ENCODE assay signal across 24 cellular contexts in the genomic region with DNA sequence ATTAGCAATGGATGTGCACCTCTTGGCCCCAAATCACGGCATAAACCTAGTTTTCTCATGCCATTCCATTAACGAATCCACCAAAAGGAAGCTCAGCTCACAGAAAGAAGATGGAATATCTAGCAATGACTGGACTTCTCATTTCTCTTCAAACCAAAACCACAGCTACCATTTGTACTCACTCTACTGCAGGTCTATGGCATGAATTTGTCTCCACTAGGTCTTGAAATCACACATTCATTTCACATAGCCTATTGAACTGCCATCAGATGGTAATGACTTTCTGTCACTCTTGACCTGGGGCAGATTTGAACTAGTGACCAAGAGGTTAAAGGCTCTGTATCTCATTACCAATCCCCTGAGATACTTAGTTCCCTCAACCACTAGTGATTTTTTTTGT.
"Had no signal": no experiment of that assay in that cellular context is flagged by ENCODE, and none has a peak within 500 bp of the region (broad histone marks: within the 10 kb centered on the region; RNA-seq: fewer than 3 reads in every experiment).

No MANE protein-coding gene starts in this region.

- H3K27ac ChIP-seq: brain microvascular endothelial cell, cardiac muscle cell, SK-N-MC had no signal

- H3K9me3 Mint-ChIP-seq: activated B cell treated with CpG ODN at 0.5 μM for 24 hours; activated naive CD4-positive, alpha-beta T cell treated with anti-CD3 and anti-CD28 coated beads, Interleukin-2, amount 50 U/mL, for 24 hours; activated T-helper 2 cell treated with anti-CD3 and anti-CD28 coated beads, Interferon-gamma antibody, Interleukin-2, Interleukin-4, amounts not matched to agents 10 μg/mL and 5 μg/mL and 100 μg/mL, durations not matched to agents 14 hours and 24 hours and 36 hours; T-cell had no signal

- H3K27me3 ChIP-seq: brain microvascular endothelial cell, cardiac muscle cell had no signal

- FAIRE-seq: TTC549 had no signal

- H3K36me3 Mint-ChIP-seq: IgD-negative memory B cell had no signal

- H3K27me3 Mint-ChIP-seq: activated B cell treated with CpG ODN at 0.5 μM for 24 hours; activated naive CD4-positive, alpha-beta T cell treated with anti-CD3 and anti-CD28 coated beads, Interleukin-2, amount 50 U/mL, for 24 hours; IgD-negative memory B cell; T-cell had no signal

- ATAC-seq: Panc1, Right ventricle myocardium inferior, T-cell had no signal

- H3K36me3 ChIP-seq: brain microvascular endothelial cell, cardiac muscle cell had no signal

- DNase-seq: activated B cell treated with CpG ODN at 0.5 μM for 24 hours; activated CD4-positive, alpha-beta T cell treated with anti-CD3 and anti-CD28 coated beads, Interleukin-2, amount 50 U/mL, for 1 hour; activated CD8-positive, alpha-beta memory T cell treated with anti-CD3 and anti-CD28 coated beads, Interleukin-2, amount 50 U/mL, for 4 hours; activated T-cell treated with anti-CD3 and anti-CD28 coated beads, Interleukin-2, amount 50 U/mL, for 1 hour; brain microvascular endothelial cell; KG1; NCI-H1048; NCI-H1930; NCI-H2171 treated with DMSO at 0.1 percent for 48 hours; NCI-H226; NCI-H510A treated with DMSO at 0.1 percent for 48 hours; NCI-H69; NK-92 treated with Interleukin-12 subunit alpha and Interleukin-12 subunit beta, amount 100 ng/mL, for 24 hours; RPMI8226; T-cell; T1000 had no signal

- H3K4me1 Mint-ChIP-seq: activated B cell treated with CpG ODN at 0.5 μM for 24 hours; activated naive CD4-positive, alpha-beta T cell treated with anti-CD3 and anti-CD28 coated beads, Interleukin-2, amount 50 U/mL, for 24 hours; IgD-negative memory B cell had no signal

- H3K4me3 Mint-ChIP-seq: activated B cell treated with CpG ODN at 0.5 μM for 24 hours; activated naive CD4-positive, alpha-beta T cell treated with anti-CD3 and anti-CD28 coated beads, Interleukin-2, amount 50 U/mL, for 24 hours; IgD-negative memory B cell; T-cell had no signal

- H3K4me3 ChIP-seq: cardiac muscle cell, SK-N-MC had no signal

- H3K27ac Mint-ChIP-seq: activated B cell treated with CpG ODN at 0.5 μM for 24 hours; activated naive CD4-positive, alpha-beta T cell treated with anti-CD3 and anti-CD28 coated beads, Interleukin-2, amount 50 U/mL, for 24 hours; activated T-helper 2 cell treated with anti-CD3 and anti-CD28 coated beads, Interferon-gamma antibody, Interleukin-2, Interleukin-4, amounts not matched to agents 10 μg/mL and 5 μg/mL and 100 μg/mL, durations not matched to agents 14 hours and 24 hours and 36 hours; IgD-negative memory B cell; T-cell had no signal
